ENCODE assay signal across 16 cellular contexts in the genomic region with DNA sequence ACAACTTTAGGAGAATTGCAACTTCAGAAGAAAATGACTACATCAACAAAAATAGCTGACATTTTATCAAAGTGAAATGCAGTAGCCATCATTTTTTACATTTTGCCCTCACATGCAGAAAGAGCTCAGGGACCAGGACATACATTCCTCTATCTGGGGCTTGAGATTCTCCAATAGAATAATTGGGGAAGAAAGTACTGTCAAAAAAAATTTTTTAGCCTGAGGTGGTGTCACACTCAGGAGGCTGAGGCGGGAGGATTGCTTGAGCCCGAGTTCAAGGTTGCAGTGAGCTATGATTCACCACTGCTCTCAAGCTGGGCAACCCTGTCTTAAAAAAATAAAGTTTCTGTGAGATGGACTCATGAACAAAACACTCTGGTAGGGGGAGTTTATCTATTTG. TPM values are rescaled to one million over a fixed set of nuclear protein-coding genes. Genes with fewer than 3 reads are reported as not detected.
DNase-seq lines count a peak whose midpoint lies in the region; ATAC-seq, FAIRE-seq and TF ChIP-seq lines count a peak whose summit lies in the region.
"Had no signal": no experiment of that assay in that cellular context is flagged by ENCODE, and none has a peak within 500 bp of the region (broad histone marks: within the 10 kb centered on the region; RNA-seq: fewer than 3 reads in every experiment).

No MANE protein-coding gene starts in this region.

- TF ChIP-seq CTCF in A549 (IDR thresholded peaks at IDR 0.05) (no peak), K562 (IDR thresholded peaks at IDR 0.05 in 2 of 3, conservative IDR thresholded peaks at IDR 0.05 in 1 of 3; ENCODE audit: insufficient read depth in 2 of 3, low read depth in 1 of 3, low read length in 3 of 3) (no peak), nephron progenitor cell (IDR thresholded peaks at IDR 0.05) (no peak)

- H3K27me3 Mint-ChIP-seq in nephron progenitor cell (ENCODE audit: low read depth, poor library complexity), result no peaks in the 10 kb centered on the region
- H3K27me3 Mint-ChIP-seq: B cell; CD4-positive, alpha-beta T cell; IgD-negative memory B cell had no signal

- H3K9me1 ChIP-seq in K562 (ENCODE audit: control insufficient read depth, insufficient read depth, low read length), result no peaks in the 10 kb centered on the region

- H3K4me1 Mint-ChIP-seq in nephron progenitor cell, result no peaks in the 10 kb centered on the region
- H3K4me1 Mint-ChIP-seq: B cell, IgD-negative memory B cell had no signal

- H3K4me3 ChIP-seq in A549, result no peak overlapping the region
- H3K4me3 ChIP-seq in K562, result no peak overlapping the region

- no peaks in the 10 kb centered on the region for H4K20me1 ChIP-seq in K562 (replicated peaks; ENCODE audit: control insufficient read depth, insufficient read depth, low read length)

- no peak overlapping the region for H3K9ac ChIP-seq in K562 (ENCODE audit: insufficient read depth in 1 of 2, low read depth in 2 of 2, low read length in 2 of 2)

- CTCF ChIA-PET in A549 (lab: Yijun Ruan, JAX), result interaction anchor here (3.3 kb wide), 1 partner anchor 82 kb away, joined by 12 read pairs; no protein-coding TSS in a partner anchor
- CTCF ChIA-PET in K562 (lab: Yijun Ruan, JAX; ENCODE audit: low intra/inter-chr PET ratio), result no interaction called here

- H3K4me3 Mint-ChIP-seq in nephron progenitor cell, result no peak overlapping the region
- H3K4me3 Mint-ChIP-seq: B cell; CD4-positive, alpha-beta T cell; IgD-negative memory B cell had no signal

- H3K36me3 Mint-ChIP-seq in nephron progenitor cell (ENCODE audit: low read depth), result peaks cover 23% of the 10 kb centered on the region

- no peak for FAIRE-seq in A549 (lab: Jason Lieb, UNC)
- FAIRE-seq in K562 (lab: Jason Lieb, UNC), result no peak

- DNase-seq in A549 (ENCODE audit: low read depth in 1 of 2, low spot score in 1 of 2), result no peak
- DNase-seq in ELR (ENCODE audit: low read depth), result peak; percentile 10
- no peak for DNase-seq in K562 (ENCODE audit: extremely low read depth in 1 of 4, low spot score in 3 of 4)
- no peak for DNase-seq in nephron progenitor cell
- no peak for DNase-seq in T-helper 9 cell
- DNase-seq in DMS53 (lab: John Stamatoyannopoulos, UW), result no peak
- DNase-seq in epidermal melanocyte (ENCODE audit: insufficient read length, low spot score), result no peak
- DNase-seq: C1 segment of cervical spinal cord; Calu3; CD4-positive, alpha-beta T cell; DMS 273 treated with DMSO at 0.1 percent for 48 hours; DMS79 treated with DMSO at 0.1 percent for 48 hours had no signal

- no peaks in the 10 kb centered on the region for H3K79me2 ChIP-seq in K562 (ENCODE audit: control insufficient read depth, insufficient read depth, low read length)

- TF ChIP-seq RAD21 in A549 (conservative IDR thresholded peaks at IDR 0.05 in 1 of 2, IDR thresholded peaks at IDR 0.05 in 1 of 2) (no peak), K562 (CRISPR knock-in tag; conservative IDR thresholded peaks at IDR 0.05 in 1 of 2, IDR thresholded peaks at IDR 0.05 in 1 of 2) (no peak)

- 68% methylated on average over 2 of the region's 2 CpGs for WGBS in A549 (ENCODE audit: missing lambda C conversion rate)
- WGBS in K562 (ENCODE audit: insufficient coverage, low coverage, missing lambda C conversion rate), result 39% methylated on average over 2 of the region's 2 CpGs

- H3K27me3 ChIP-seq in K562 (ENCODE audit: control insufficient read depth in 2 of 2, insufficient read depth in 2 of 2, low read length in 2 of 2), result no peaks in the 10 kb centered on the region

- POLR2A ChIA-PET in A549 (lab: Yijun Ruan, JAX) (interaction anchor here (1.2 kb wide), 1 partner anchor 56 kb away, joined by 4 read pairs; the partner anchor contains the start of gene TCP11L1), K562 (lab: Yijun Ruan, JAX) (interaction anchor here (1.4 kb wide), 2 partner anchors 11 to 13 kb away, joined by 4 to 5 read pairs; no protein-coding TSS in a partner anchor)

- in situ Hi-C loops in K562 (cut with MboI), result no loop called here

- no TSS peak for BruUV-seq in K562 (replicated peaks; lab: Mats Ljungman, UMichigan)

- H3K9me3 ChIP-seq in A549 (no peaks in the 10 kb centered on the region), K562 (replicated peaks; ENCODE audit: control insufficient read depth, insufficient read depth, low read depth, low read length) (no peaks in the 10 kb centered on the region)

- no peak overlapping the region for H3K4me2 ChIP-seq in A549
- H3K4me2 ChIP-seq in K562 (ENCODE audit: insufficient read depth, low read length), result no peak overlapping the region

- TF ChIP-seq POLR2A in A549 (IDR thresholded peaks at IDR 0.05; ENCODE audit: low read length) (no peak), K562 (conservative IDR thresholded peaks at IDR 0.05) (no peak)

- H2AFZ ChIP-seq in K562 (ENCODE audit: low read depth, low read length), result no peak overlapping the region

- intact Hi-C loops in K562 (cut with micrococcal nuclease), result no loop called here

- no peak overlapping the region for H3K27ac ChIP-seq in A549
- no peak overlapping the region for H3K27ac ChIP-seq in K562 (ENCODE audit: extremely low read depth, low read depth, low read length)

- H3K9me3 Mint-ChIP-seq in nephron progenitor cell, result peaks cover 5% of the 10 kb centered on the region
- H3K9me3 Mint-ChIP-seq: CD4-positive, alpha-beta T cell; IgD-negative memory B cell had no signal

- TF ChIP-seq EP300 in A549 (IDR thresholded peaks at IDR 0.05), result no peak
- no peak for TF ChIP-seq EP300 in K562 (IDR thresholded peaks at IDR 0.05; ENCODE audit: low read length)

- H3K4me1 ChIP-seq in A549, result peaks cover 28% of the 10 kb centered on the region
- peaks cover 0 to 2% of the 10 kb centered on the region in 2 experiments; a peak in 1 of 5 replicates for H3K4me1 ChIP-seq in K562 (replicated peaks in 1 of 2; ENCODE audit: control insufficient read depth in 2 of 2, insufficient read depth in 2 of 2, low read length in 2 of 2)

- ATAC-seq in A549 (no peak), K562 (peak; percentile 27; the same call in 2 of the 3 replicates), HG03571 (IDR thresholded peaks at IDR 0.05; ENCODE audit: unreplicated experiment) (no peak)
- ATAC-seq: HCT116 had no signal

- H3K27ac Mint-ChIP-seq in nephron progenitor cell, result peak overlapping the region; percentile 55
- H3K27ac Mint-ChIP-seq: B cell; CD4-positive, alpha-beta T cell; IgD-negative memory B cell had no signal

- peaks cover 2% of the 10 kb centered on the region; the same call in 1 of the 3 replicates for H3K36me3 ChIP-seq in K562 (ENCODE audit: control insufficient read depth, insufficient read depth, low read length)

TF ChIP-seq in A549, 52 proteins besides CTCF, POLR2A, EP300 and RAD21 (continues in another document):
- TF ChIP-seq MAFK (IDR thresholded peaks at IDR 0.05; ENCODE audit: partially characterized antibody), result peak; percentile 42

TF ChIP-seq in K562, 482 proteins besides CTCF, POLR2A, EP300 and RAD21 (continues in another document):
- TF ChIP-seq LARP7 (IDR thresholded peaks at IDR 0.05), result no peak

RNA-seq across cellular contexts. Expression of gene DEPDC7, which starts 32.2 kb away (rescaled TPM):
- 15.2 and 16.6 TPM in 2 replicates for polyA plus RNA-seq in A549 (2011; rRNA removed)
- 4.5 and 4.7 TPM in 2 replicates for polyA plus RNA-seq in A549 (2012; cell fraction: cytosol; rRNA removed)
- 4.2 and 4.8 TPM in 2 replicates for polyA plus RNA-seq in A549 (2012; cell fraction: nucleus; rRNA removed)
- polyA plus RNA-seq in A549 (2017; fragmentation: RNase III; extraction: RNeasy Plus Mini Kit Qiagen cat#74134 plus additional on column Dnase treatment), result 15.1 to 15.3 TPM (median 15.2 TPM) in 3 replicates
- polyA minus RNA-seq in A549 (2011; rRNA and poly(A)+ RNA removed), result 3.1 and 3.5 TPM in 2 replicates
- total RNA-seq in K562 (2011; cell fraction: chromatin; rRNA removed; ENCODE audit: low replicate concordance), result 16.3 and 28.3 TPM in 2 replicates
- 7.8 and 9.7 TPM in 2 replicates for total RNA-seq in K562 (2011; cell fraction: nucleolus; rRNA removed)
- 16.7 and 18.7 TPM in 2 replicates for total RNA-seq in K562 (2011; cell fraction: nucleoplasm; rRNA removed)
- total RNA-seq in K562 (2014; rRNA removed), result 8.4 and 10.3 TPM in 2 replicates
- total RNA-seq in K562 (2014; rRNA removed; fragmentation: Illumina TruSeq; extraction: Trizol), result 13.8 and 13.9 TPM in 2 replicates
- total RNA-seq in K562 (2015; rRNA removed; fragmentation: Illumina TruSeq; extraction: Trizol), result 13.8 and 15.5 TPM in 2 replicates
- total RNA-seq in K562 (2021), result 9.4 and 9.5 TPM in 2 replicates
- polyA plus RNA-seq in K562 (2011; rRNA removed), result 14.5 and 19.9 TPM in 2 replicates
- polyA plus RNA-seq in K562 (2011; cell fraction: cytosol; rRNA removed), result 3.4 and 6.0 TPM in 2 replicates
- polyA plus RNA-seq in K562 (2011; cell fraction: nucleus; rRNA removed), result 12.6 and 16.7 TPM in 2 replicates
- polyA plus RNA-seq in K562 (2012), result 5.3 and 7.0 TPM in 2 replicates
- 12.7 and 15.7 TPM in 2 replicates for polyA plus RNA-seq in K562 (2014; fragmentation: Illumina TruSeq; extraction: Trizol)
- 1 to 10 TPM; 5.4 to 8.1 TPM for polyA plus RNA-seq in K562 (2014; fragmentation: Nextera tagmentation; extraction: Ambion mirVana)
- 12.0 and 13.8 TPM in 2 replicates for polyA plus RNA-seq in K562 (2014; rRNA removed)
- polyA minus RNA-seq in K562 (2011; rRNA and poly(A)+ RNA removed), result 13.2 and 14.0 TPM in 2 replicates
- polyA minus RNA-seq in K562 (2011; cell fraction: cytosol; rRNA and poly(A)+ RNA removed), result 4.3 and 5.2 TPM in 2 replicates
- 11.3 and 13.6 TPM in 2 replicates for polyA minus RNA-seq in K562 (2011; cell fraction: nucleus; rRNA and poly(A)+ RNA removed)
- total RNA-seq: B cell had no signal
- polyA plus RNA-seq: IgD-negative memory B cell had no signal

RNA-seq across cellular contexts. Expression of gene TCP11L1, which starts 55.9 kb away (rescaled TPM):
- polyA plus RNA-seq in A549 (2011; rRNA removed), result 42.1 and 43.0 TPM in 2 replicates
- 12.8 and 14.8 TPM in 2 replicates for polyA plus RNA-seq in A549 (2012; cell fraction: cytosol; rRNA removed)
- 15.1 and 19.2 TPM in 2 replicates for polyA plus RNA-seq in A549 (2012; cell fraction: nucleus; rRNA removed)
- 23.7 to 30.3 TPM (median 27.7 TPM) in 3 replicates for polyA plus RNA-seq in A549 (2017; fragmentation: RNase III; extraction: RNeasy Plus Mini Kit Qiagen cat#74134 plus additional on column Dnase treatment)
- polyA minus RNA-seq in A549 (2011; rRNA and poly(A)+ RNA removed), result 105 and 118 TPM in 2 replicates
- 15.7 and 21.6 TPM in 2 replicates for total RNA-seq in K562 (2011; cell fraction: chromatin; rRNA removed; ENCODE audit: low replicate concordance)
- total RNA-seq in K562 (2011; cell fraction: nucleolus; rRNA removed), result 8.2 and 9.9 TPM in 2 replicates
- 15.8 and 19.5 TPM in 2 replicates for total RNA-seq in K562 (2011; cell fraction: nucleoplasm; rRNA removed)
- total RNA-seq in K562 (2014; rRNA removed), result 5.8 and 15.3 TPM in 2 replicates
- 6.2 and 6.4 TPM in 2 replicates for total RNA-seq in K562 (2014; rRNA removed; fragmentation: Illumina TruSeq; extraction: Trizol)
- total RNA-seq in K562 (2015; rRNA removed; fragmentation: Illumina TruSeq; extraction: Trizol), result 4.5 and 4.7 TPM in 2 replicates
- total RNA-seq in K562 (2021), result 8.1 and 8.9 TPM in 2 replicates
- polyA plus RNA-seq in K562 (2011; rRNA removed), result 5.8 and 6.1 TPM in 2 replicates
- polyA plus RNA-seq in K562 (2011; cell fraction: cytosol; rRNA removed), result 4.6 and 6.3 TPM in 2 replicates
- 4.9 and 5.8 TPM in 2 replicates for polyA plus RNA-seq in K562 (2011; cell fraction: nucleus; rRNA removed)
- 2.4 and 3.6 TPM in 2 replicates for polyA plus RNA-seq in K562 (2012)
- polyA plus RNA-seq in K562 (2014; fragmentation: Illumina TruSeq; extraction: Trizol), result 4.5 and 5.4 TPM in 2 replicates
- polyA plus RNA-seq in K562 (2014; fragmentation: Nextera tagmentation; extraction: Ambion mirVana), result 1 to 10 TPM; 1.6 TPM
- polyA plus RNA-seq in K562 (2014; rRNA removed), result 4.1 and 4.3 TPM in 2 replicates
- polyA minus RNA-seq in K562 (2011; rRNA and poly(A)+ RNA removed), result 17.5 and 18.7 TPM in 2 replicates
- 8.2 and 9.4 TPM in 2 replicates for polyA minus RNA-seq in K562 (2011; cell fraction: cytosol; rRNA and poly(A)+ RNA removed)
- polyA minus RNA-seq in K562 (2011; cell fraction: nucleus; rRNA and poly(A)+ RNA removed), result 5.0 and 10.7 TPM in 2 replicates

Comparison
In these comparisons a context has a peak if more than half of its experiments do, and no peak if none do; other contexts are left out.
1. Of the 35 proteins assayed by ChIP-seq in both K562 and A549: peak only in K562: none; only in A549: MAFK; in both: none; in neither: 34.